1 cellular context compared by ENCODE assay signal in the genomic region with DNA sequence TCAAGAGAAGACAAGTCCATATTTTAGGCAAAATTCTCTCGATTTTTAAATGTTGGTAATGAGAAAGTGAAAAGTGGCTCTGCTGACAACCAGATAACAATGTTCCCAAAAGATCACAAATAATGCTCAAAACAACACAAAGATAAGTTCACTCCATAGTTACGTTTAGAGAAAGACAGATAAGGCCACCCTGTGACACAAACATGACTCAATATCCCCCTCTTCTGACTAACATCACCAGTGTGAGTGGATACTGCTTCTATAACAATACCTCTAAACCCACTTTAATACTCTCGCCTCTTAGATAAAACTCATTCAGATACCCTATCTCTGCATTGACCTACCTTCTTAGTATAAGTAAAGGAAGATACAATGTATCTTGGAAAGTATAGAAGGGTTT.
TF ChIP-seq lines count a peak whose summit lies in the region.

No MANE protein-coding gene starts in this region.

TF ChIP-seq in K562, 482 proteins besides CTCF, POLR2A, EP300 and RAD21 (continued from another document):
- TF ChIP-seq, protein P1, sequence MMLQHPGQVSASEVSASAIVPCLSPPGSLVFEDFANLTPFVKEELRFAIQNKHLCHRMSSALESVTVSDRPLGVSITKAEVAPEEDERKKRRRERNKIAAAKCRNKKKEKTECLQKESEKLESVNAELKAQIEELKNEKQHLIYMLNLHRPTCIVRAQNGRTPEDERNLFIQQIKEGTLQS (IDR thresholded peaks at IDR 0.05), result peak; percentile 45
- TF ChIP-seq, protein P1 (CRISPR knock-in tag; conservative IDR thresholded peaks at IDR 0.05), result no peak
- TF ChIP-seq NELFE (IDR thresholded peaks at IDR 0.05; ENCODE audit: insufficient read depth, insufficient read length), result no peak
- peak; percentile 67 for TF ChIP-seq FOSL1 (tag; conservative IDR thresholded peaks at IDR 0.05)
- TF ChIP-seq JUND (IDR thresholded peaks at IDR 0.05; ENCODE audit: borderline replicate concordance, low read depth, low read length), result no peak
- TF ChIP-seq JUND (tag; IDR thresholded peaks at IDR 0.05; ENCODE audit: borderline replicate concordance, low read depth, low read length), result 0 out of 3 replicates have a peak, but pooled peaks have one; percentile 14
- no peak for TF ChIP-seq ATF1 (CRISPR knock-in tag; IDR thresholded peaks at IDR 0.05)
- peak; percentile 48; the same call in 1 of the 2 replicates for TF ChIP-seq ATF1 (tag; IDR thresholded peaks at IDR 0.05)
